In the genomic region with DNA sequence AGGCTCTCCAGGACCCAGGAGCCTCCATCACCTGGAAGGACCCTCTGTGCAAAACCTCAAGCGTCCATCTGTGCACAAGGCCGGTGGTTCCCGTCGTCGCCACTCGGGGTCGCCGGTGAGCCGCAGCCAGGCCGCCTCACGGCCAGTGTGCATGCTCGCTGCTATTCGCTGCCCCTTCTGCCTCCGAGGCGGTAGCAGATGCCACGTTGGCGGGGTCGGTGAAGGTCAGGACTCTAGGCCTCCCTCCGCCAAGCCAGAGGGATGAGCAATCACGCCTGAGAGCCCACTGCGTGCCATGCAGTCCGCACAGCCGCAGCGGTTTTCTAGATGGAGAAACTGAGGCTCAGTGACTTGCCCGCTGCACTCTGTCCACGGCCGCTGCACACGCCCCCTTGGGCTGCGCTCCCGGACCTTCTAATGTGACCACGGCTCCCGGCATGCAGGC, we compare ENCODE assay signal across 10 cellular contexts. TPM values are rescaled to one million over a fixed set of nuclear protein-coding genes. Genes with fewer than 3 reads are reported as not detected.
A peak's percentile ranks its signal among the peaks of the same experiment; 100 is the strongest.
DNase-seq lines count a peak whose midpoint lies in the region; ATAC-seq, FAIRE-seq and TF ChIP-seq lines count a peak whose summit lies in the region.
"Had no signal": no experiment of that assay in that cellular context is flagged by ENCODE, and none has a peak within 500 bp of the region (broad histone marks: within the 10 kb centered on the region; RNA-seq: fewer than 3 reads in every experiment).

No MANE protein-coding gene starts in this region.

- FAIRE-seq in GM19239 (lab: Jason Lieb, UNC), result no peak

- ATAC-seq in GM19395 (IDR thresholded peaks at IDR 0.05; ENCODE audit: unreplicated experiment) (peak; percentile 75), left ventricle myocardium superior (peak; percentile 81), HG03342 (IDR thresholded peaks at IDR 0.05; ENCODE audit: unreplicated experiment) (no peak), GM18867 (IDR thresholded peaks at IDR 0.05; ENCODE audit: unreplicated experiment) (no peak)

- peak; percentile 77 for TF ChIP-seq CTCF in AG09309 (IDR thresholded peaks at IDR 0.05; ENCODE audit: control insufficient read depth, insufficient read depth, low read depth, low read length, missing control alignments)

- DNase-seq in AG09309 (ENCODE audit: low read depth), result no peak
- peak; percentile 27 for DNase-seq in UCSD-AML1 (lab: John Stamatoyannopoulos, UW; ENCODE audit: unreplicated experiment)
- peak; percentile 82 for DNase-seq in left ventricle myocardium superior
- no peak for DNase-seq in H4 (ENCODE audit: low spot score)
- no peak for DNase-seq in GM19239 (ENCODE audit: insufficient read length, low spot score)
- DNase-seq: endodermal cell had no signal

- intact Hi-C loops in left ventricle myocardium superior (cut with micrococcal nuclease), result no loop called here

- no peak overlapping the region for H3K4me3 ChIP-seq in AG09309 (ENCODE audit: control insufficient read depth, low read depth, low read length)
- H3K4me3 ChIP-seq: SK-N-MC had no signal

RNA-seq across cellular contexts. Expression of a gene that starts 5.7 kb away (rescaled TPM):
- total RNA-seq in left ventricle myocardium superior, result 2.2 TPM
- not detected in 2 replicates for total RNA-seq in H4 (2014; rRNA removed; shearing (Covaris generic))

RNA-seq across cellular contexts. Expression of a gene that starts 27.1 kb away (rescaled TPM):
- not detected for total RNA-seq in left ventricle myocardium superior
- total RNA-seq in H4 (2014; rRNA removed; shearing (Covaris generic)), result not detected in 2 replicates

RNA-seq across cellular contexts. Expression of a gene that starts 54.5 kb away (rescaled TPM):
- total RNA-seq in left ventricle myocardium superior, result 9.3 TPM
- 5.6 and 8.2 TPM in 2 replicates for total RNA-seq in H4 (2014; rRNA removed; shearing (Covaris generic))

Comparison
In these comparisons a context has a peak if more than half of its experiments do, and no peak if none do; other contexts are left out.
1. DNase-seq: peak in UCSD-AML1 (single experiment) and left ventricle myocardium superior (single experiment); none in AG09309 (single experiment), H4 (single experiment) and GM19239 (single experiment).
2. ATAC-seq: peak in GM19395 (single experiment) and left ventricle myocardium superior (single experiment); none in HG03342 (single experiment) and GM18867 (single experiment).